Comparison of ENCODE assay signal across 1 cellular context in the genomic region with DNA sequence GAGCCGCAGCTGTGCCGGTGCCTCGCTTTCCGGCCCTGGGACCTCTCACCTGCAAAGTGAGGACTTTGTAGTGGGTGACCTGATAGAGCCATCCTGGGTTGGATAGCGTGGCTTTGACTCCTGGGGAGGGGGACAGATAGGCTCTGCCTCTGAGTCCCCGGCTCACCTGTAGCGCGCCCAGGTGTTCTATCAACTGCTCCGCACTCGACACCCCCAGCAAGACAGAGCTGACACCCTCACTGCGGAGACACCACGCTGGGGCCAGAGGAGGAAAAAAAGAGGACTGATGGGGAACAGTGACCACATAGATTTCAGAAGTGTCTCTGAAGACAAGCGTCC.
TF ChIP-seq lines count a peak whose summit lies in the region.

No MANE protein-coding gene starts in this region.

TF ChIP-seq in GM23338, 12 proteins besides CTCF, POLR2A, EP300 and RAD21 (continued from another document):
- TF ChIP-seq, protein P1, sequence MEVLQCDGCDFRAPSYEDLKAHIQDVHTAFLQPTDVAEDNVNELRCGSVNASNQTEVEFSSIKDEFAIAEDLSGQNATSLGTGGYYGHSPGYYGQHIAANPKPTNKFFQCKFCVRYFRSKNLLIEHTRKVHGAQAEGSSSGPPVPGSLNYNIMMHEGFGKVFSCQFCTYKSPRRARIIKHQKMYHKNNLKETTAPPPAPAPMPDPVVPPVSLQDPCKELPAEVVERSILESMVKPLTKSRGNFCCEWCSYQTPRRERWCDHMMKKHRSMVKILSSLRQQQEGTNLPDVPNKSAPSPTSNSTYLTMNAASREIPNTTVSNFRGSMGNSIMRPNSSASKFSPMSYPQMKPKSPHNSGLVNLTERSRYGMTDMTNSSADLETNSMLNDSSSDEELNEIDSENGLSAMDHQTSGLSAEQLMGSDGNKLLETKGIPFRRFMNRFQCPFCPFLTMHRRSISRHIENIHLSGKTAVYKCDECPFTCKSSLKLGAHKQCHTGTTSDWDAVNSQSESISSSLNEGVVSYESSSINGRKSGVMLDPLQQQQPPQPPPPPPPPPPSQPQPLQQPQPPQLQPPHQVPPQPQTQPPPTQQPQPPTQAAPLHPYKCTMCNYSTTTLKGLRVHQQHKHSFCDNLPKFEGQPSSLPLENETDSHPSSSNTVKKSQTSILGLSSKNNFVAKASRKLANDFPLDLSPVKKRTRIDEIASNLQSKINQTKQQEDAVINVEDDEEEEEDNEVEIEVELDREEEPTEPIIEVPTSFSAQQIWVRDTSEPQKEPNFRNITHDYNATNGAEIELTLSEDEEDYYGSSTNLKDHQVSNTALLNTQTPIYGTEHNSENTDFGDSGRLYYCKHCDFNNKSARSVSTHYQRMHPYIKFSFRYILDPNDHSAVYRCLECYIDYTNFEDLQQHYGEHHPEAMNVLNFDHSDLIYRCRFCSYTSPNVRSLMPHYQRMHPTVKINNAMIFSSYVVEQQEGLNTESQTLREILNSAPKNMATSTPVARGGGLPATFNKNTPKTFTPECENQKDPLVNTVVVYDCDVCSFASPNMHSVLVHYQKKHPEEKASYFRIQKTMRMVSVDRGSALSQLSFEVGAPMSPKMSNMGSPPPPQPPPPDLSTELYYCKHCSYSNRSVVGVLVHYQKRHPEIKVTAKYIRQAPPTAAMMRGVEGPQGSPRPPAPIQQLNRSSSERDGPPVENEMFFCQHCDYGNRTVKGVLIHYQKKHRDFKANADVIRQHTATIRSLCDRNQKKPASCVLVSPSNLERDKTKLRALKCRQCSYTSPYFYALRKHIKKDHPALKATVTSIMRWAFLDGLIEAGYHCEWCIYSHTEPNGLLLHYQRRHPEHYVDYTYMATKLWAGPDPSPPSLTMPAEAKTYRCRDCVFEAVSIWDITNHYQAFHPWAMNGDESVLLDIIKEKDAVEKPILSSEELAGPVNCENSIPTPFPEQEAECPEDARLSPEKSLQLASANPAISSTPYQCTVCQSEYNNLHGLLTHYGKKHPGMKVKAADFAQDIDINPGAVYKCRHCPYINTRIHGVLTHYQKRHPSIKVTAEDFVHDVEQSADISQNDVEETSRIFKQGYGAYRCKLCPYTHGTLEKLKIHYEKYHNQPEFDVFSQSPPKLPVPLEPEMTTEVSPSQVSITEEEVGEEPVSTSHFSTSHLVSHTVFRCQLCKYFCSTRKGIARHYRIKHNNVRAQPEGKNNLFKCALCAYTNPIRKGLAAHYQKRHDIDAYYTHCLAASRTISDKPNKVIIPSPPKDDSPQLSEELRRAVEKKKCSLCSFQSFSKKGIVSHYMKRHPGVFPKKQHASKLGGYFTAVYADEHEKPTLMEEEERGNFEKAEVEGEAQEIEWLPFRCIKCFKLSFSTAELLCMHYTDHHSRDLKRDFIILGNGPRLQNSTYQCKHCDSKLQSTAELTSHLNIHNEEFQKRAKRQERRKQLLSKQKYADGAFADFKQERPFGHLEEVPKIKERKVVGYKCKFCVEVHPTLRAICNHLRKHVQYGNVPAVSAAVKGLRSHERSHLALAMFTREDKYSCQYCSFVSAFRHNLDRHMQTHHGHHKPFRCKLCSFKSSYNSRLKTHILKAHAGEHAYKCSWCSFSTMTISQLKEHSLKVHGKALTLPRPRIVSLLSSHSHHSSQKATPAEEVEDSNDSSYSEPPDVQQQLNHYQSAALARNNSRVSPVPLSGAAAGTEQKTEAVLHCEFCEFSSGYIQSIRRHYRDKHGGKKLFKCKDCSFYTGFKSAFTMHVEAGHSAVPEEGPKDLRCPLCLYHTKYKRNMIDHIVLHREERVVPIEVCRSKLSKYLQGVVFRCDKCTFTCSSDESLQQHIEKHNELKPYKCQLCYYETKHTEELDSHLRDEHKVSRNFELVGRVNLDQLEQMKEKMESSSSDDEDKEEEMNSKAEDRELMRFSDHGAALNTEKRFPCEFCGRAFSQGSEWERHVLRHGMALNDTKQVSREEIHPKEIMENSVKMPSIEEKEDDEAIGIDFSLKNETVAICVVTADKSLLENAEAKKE (CRISPR knock-in tag; IDR thresholded peaks at IDR 0.05), result no peak
- no peak for TF ChIP-seq ZNF331 (CRISPR knock-in tag; IDR thresholded peaks at IDR 0.05; ENCODE audit: low read depth)
- TF ChIP-seq, protein P2, sequence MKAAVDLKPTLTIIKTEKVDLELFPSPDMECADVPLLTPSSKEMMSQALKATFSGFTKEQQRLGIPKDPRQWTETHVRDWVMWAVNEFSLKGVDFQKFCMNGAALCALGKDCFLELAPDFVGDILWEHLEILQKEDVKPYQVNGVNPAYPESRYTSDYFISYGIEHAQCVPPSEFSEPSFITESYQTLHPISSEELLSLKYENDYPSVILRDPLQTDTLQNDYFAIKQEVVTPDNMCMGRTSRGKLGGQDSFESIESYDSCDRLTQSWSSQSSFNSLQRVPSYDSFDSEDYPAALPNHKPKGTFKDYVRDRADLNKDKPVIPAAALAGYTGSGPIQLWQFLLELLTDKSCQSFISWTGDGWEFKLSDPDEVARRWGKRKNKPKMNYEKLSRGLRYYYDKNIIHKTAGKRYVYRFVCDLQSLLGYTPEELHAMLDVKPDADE (IDR thresholded peaks at IDR 0.05), result no peak
TF ChIP-seq in GM23338: peak in this region for 0.
